ENCODE assay signal across 32 cellular contexts in the genomic region with DNA sequence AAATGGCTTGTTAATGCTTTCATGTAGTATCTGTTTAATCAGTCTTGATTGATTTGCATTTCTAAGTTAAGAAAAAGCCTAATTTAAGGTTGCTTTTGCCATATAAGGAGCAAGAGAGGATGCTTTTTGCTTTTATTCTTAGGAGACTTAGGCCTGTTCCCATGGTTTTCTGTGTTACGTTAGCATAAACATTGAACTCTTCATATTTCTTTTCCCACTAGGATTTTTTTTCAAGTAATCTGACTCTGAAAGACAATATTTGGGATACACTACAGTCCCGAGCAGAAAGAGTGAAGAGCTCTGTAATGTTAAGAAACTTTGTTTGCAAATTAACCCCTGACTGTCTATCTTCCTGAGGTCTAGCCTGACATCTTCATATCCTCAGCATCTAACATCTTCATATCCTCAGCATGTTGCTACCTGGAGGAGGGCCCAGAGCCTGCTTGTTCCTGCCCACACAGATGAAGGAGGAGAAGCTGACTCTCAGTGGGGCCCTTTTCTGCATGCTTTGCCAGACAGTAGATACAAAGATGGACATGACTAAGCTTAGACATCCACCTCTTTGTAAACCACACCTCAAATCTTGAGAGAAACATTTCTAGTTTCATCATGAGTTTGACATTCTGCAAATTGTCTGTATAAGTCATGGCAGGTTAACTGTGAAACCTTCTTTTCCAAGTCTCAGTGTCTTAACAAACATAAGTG.
DNase-seq lines count a peak whose midpoint lies in the region; ATAC-seq, FAIRE-seq and TF ChIP-seq lines count a peak whose summit lies in the region.
"Had no signal": no experiment of that assay in that cellular context is flagged by ENCODE, and none has a peak within 500 bp of the region (broad histone marks: within the 10 kb centered on the region; RNA-seq: fewer than 3 reads in every experiment).

No MANE protein-coding gene starts in this region.

- POLR2A ChIA-PET in CD4-positive, alpha-beta T cell (lab: Charles Lee): no interaction called here

- H3K9me3 Mint-ChIP-seq in CD4-positive, alpha-beta T cell: no peaks in the 10 kb centered on the region
- H3K9me3 Mint-ChIP-seq: activated naive CD4-positive, alpha-beta T cell treated with anti-CD3 and anti-CD28 coated beads, Interleukin-2, amount 50 U/mL, for 72 hours; activated T-helper 2 cell treated with anti-CD3 and anti-CD28 coated beads, Interferon-gamma antibody, Interleukin-2, Interleukin-4, amounts not matched to agents 10 μg/mL and 5 μg/mL and 100 μg/mL, durations not matched to agents 14 hours and 24 hours and 36 hours; neural crest cell; stimulated activated naive CD8-positive, alpha-beta T cell treated with anti-CD3 and anti-CD28 coated beads, Interleukin-15, Interleukin-2, amounts not matched to agents 100 ng/mL and 50 ng/mL, for 24 hours; T-cell had no signal

- H3K4me1 ChIP-seq in kidney (ENCODE audit: control insufficient read depth in 1 of 2, insufficient read depth in 1 of 2, low read depth in 1 of 2, low read length in 2 of 2): no peaks in the 10 kb centered on the region
- H3K4me1 ChIP-seq: BLaER1, breast epithelium, HAP-1, pancreas, SJCRH30, tibial artery had no signal

- no peak overlapping the region for H3K4me3 Mint-ChIP-seq in CD4-positive, alpha-beta T cell
- H3K4me3 Mint-ChIP-seq: neural crest cell; stimulated activated naive CD8-positive, alpha-beta T cell treated with anti-CD3 and anti-CD28 coated beads, Interleukin-15, Interleukin-2, amounts not matched to agents 100 ng/mL and 50 ng/mL, for 24 hours; T-cell had no signal

- no peak overlapping the region for H3K4me3 ChIP-seq in kidney (ENCODE audit: low read length in 2 of 2)
- H3K4me3 ChIP-seq: BLaER1, breast epithelium, HAP-1, pancreas, SJCRH30, skin epidermis, tibial artery had no signal

- CTCF ChIA-PET in CD4-positive, alpha-beta T cell (lab: Charles Lee): no interaction called here

- no peak for FAIRE-seq in kidney (lab: Jason Lieb, UNC)
- FAIRE-seq: colon, pancreas, RCC 7860 had no signal

- no peaks in the 10 kb centered on the region for H3K36me3 ChIP-seq in kidney (ENCODE audit: control insufficient read depth in 1 of 2, insufficient read depth in 2 of 2, low read length in 2 of 2)
- H3K36me3 ChIP-seq: BLaER1, breast epithelium, HAP-1, pancreas, SJCRH30, tibial artery had no signal

- no peak overlapping the region for H3K27ac Mint-ChIP-seq in CD4-positive, alpha-beta T cell
- H3K27ac Mint-ChIP-seq: activated naive CD4-positive, alpha-beta T cell treated with anti-CD3 and anti-CD28 coated beads, Interleukin-2, amount 50 U/mL, for 72 hours; activated T-helper 2 cell treated with anti-CD3 and anti-CD28 coated beads, Interferon-gamma antibody, Interleukin-2, Interleukin-4, amounts not matched to agents 10 μg/mL and 5 μg/mL and 100 μg/mL, durations not matched to agents 14 hours and 24 hours and 36 hours; stimulated activated naive CD8-positive, alpha-beta T cell treated with anti-CD3 and anti-CD28 coated beads, Interleukin-15, Interleukin-2, amounts not matched to agents 100 ng/mL and 50 ng/mL, for 24 hours; T-cell had no signal

- H3K4me1 Mint-ChIP-seq in CD4-positive, alpha-beta T cell (ENCODE audit: low read depth): no peaks in the 10 kb centered on the region
- H3K4me1 Mint-ChIP-seq: neural crest cell, T-cell had no signal

- intact Hi-C loops in CD4-positive, alpha-beta T cell (cut with DNase I, micrococcal nuclease): no loop called here
- intact Hi-C loops in kidney (cut with DNase I): no loop called here

- no peak overlapping the region for H3K27ac ChIP-seq in CD4-positive, alpha-beta T cell (ENCODE audit: low read depth, low read length)
- H3K27ac ChIP-seq in kidney (ENCODE audit: low read depth in 2 of 2, low read length in 2 of 2): no peak overlapping the region
- H3K27ac ChIP-seq: BLaER1, epithelial cell of prostate, HL-60, KMS-11, pancreas, SJCRH30, tibial artery had no signal

- no peak overlapping the region for H3K9ac ChIP-seq in kidney (ENCODE audit: low read length in 2 of 2)
- H3K9ac ChIP-seq: BLaER1, KMS-11 had no signal

- no peak for TF ChIP-seq CTCF in omental fat pad (IDR thresholded peaks at IDR 0.05)
- TF ChIP-seq CTCF in CD4-positive, alpha-beta T cell (IDR thresholded peaks at IDR 0.05): no peak
- no peak for TF ChIP-seq CTCF in kidney (IDR thresholded peaks at IDR 0.05; ENCODE audit: borderline replicate concordance, extremely low read depth, insufficient read depth)

- peak; percentile 81 for ATAC-seq in omental fat pad (ENCODE audit: low FRiP score)
- no peak for ATAC-seq in CD4-positive, alpha-beta T cell (ENCODE audit: poor library complexity)
- ATAC-seq: T-cell had no signal

- H3K9me3 ChIP-seq in CD4-positive, alpha-beta T cell (ENCODE audit: control insufficient read depth, low read length): no peaks in the 10 kb centered on the region
- no peaks in the 10 kb centered on the region for H3K9me3 ChIP-seq in kidney (ENCODE audit: control insufficient read depth in 1 of 2, low read length in 2 of 2)
- H3K9me3 ChIP-seq: BLaER1, breast epithelium, HAP-1, pancreas, SJCRH30, tibial artery had no signal

- peaks cover 7% of the 10 kb centered on the region for H3K27me3 Mint-ChIP-seq in CD4-positive, alpha-beta T cell

- peak; percentile 20 for DNase-seq in stimulated activated CD4-positive, alpha-beta T cell treated with anti-CD3 and anti-CD28 coated beads, Interleukin-1b, Interleukin-23, amount 100 ng/mL, for 48 hours
- no peak for DNase-seq in stimulated activated CD4-positive, alpha-beta T cell treated with anti-CD3 and anti-CD28 coated beads, Interleukin-2, amount 100 ng/mL, for 24 hours
- DNase-seq in fibroblast of peridontal ligament (ENCODE audit: extremely low read depth): peak; percentile 2
- no peak for DNase-seq in omental fat pad (ENCODE audit: low spot score)
- no peak for DNase-seq in CD4-positive, alpha-beta T cell
- DNase-seq in kidney: no peak
- DNase-seq in stimulated activated naive CD4-positive, alpha-beta T cell (lab: John Stamatoyannopoulos, UW): no peak
- DNase-seq: activated CD4-positive, alpha-beta T cell treated with anti-CD3 and anti-CD28 coated beads, Interleukin-2, amount 50 U/mL, for 4 hours; COR-L47; effector CD4-positive, alpha-beta T cell; MM.1S; NCI-H1105 treated with DMSO at 0.1 percent for 48 hours; NCI-H187 treated with DMSO at 0.1 percent for 48 hours; NCI-H2171 treated with DMSO at 0.1 percent for 48 hours; NCI-H510A; pancreas; SJCRH30; T-cell; tibial artery had no signal

- no peaks in the 10 kb centered on the region for H3K27me3 ChIP-seq in CD4-positive, alpha-beta T cell (ENCODE audit: control insufficient read depth, insufficient read depth, low read length)
- H3K27me3 ChIP-seq: BLaER1, breast epithelium, pancreas, SJCRH30, tibial artery had no signal

- no peaks in the 10 kb centered on the region for H3K36me3 Mint-ChIP-seq in CD4-positive, alpha-beta T cell (ENCODE audit: low read depth)
- H3K36me3 Mint-ChIP-seq: activated naive CD4-positive, alpha-beta T cell treated with anti-CD3 and anti-CD28 coated beads, Interleukin-2, amount 50 U/mL, for 72 hours; T-cell had no signal

Comparison
In these comparisons a context has a peak if more than half of its experiments do, and no peak if none do; other contexts are left out.
1. DNase-seq: peak in stimulated activated CD4-positive, alpha-beta T cell treated with anti-CD3 and anti-CD28 coated beads, Interleukin-1b, Interleukin-23, amount 100 ng/mL, for 48 hours (single experiment) and fibroblast of peridontal ligament (single experiment); none in stimulated activated CD4-positive, alpha-beta T cell treated with anti-CD3 and anti-CD28 coated beads, Interleukin-2, amount 100 ng/mL, for 24 hours (0 of 2), omental fat pad (single experiment), CD4-positive, alpha-beta T cell (0 of 10), kidney (single experiment) and stimulated activated naive CD4-positive, alpha-beta T cell (0 of 6).